ENCODE assay signal across 20 cellular contexts in the genomic region with DNA sequence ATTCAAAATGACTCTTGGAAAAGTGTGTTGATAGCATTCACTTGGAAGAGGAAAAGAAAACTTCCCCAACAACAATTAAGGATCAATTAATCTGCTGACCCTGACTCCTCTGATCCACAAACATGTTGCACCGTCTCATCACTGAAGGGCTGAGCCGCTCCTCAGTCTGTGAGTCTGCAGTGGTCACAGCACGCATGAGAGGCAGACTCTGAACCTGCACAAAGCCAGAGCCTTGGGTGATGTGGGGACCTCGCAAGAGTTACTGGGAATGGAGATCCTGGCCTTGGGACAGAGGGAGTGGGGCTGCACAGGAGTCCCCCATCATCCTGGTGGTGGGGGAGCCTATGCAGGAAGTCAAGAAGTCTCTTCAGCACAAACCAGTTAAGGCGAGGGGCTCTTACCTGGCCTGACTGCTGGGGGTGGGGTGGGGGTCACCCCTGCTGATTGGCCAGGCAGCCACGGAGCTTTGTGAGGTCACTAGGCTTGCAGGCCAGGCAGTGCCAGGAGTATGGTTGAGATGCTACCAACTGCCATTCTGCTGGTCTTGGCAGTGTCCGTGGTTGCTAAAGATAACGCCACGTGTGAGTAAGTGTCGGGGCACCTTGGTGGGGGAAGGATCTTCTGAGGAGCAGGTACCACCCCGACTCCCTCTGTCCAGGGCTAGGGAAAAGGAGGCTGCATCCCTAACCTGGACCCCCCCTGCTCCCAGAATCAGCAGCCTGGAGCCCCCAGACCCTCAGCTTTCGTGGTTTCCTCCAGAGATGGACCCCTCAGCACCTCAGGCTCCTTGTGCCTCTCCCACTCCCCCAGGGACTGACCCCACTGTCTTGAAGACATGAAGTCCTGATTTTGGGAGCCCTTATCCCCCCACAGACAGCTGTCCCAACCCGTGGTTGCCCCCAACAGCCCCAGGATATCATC. TPM values are rescaled to one million over a fixed set of nuclear protein-coding genes. Genes with fewer than 3 reads are reported as not detected.
DNase-seq lines count a peak whose midpoint lies in the region; ATAC-seq and TF ChIP-seq lines count a peak whose summit lies in the region.
"Had no signal": no experiment of that assay in that cellular context is flagged by ENCODE, and none has a peak within 500 bp of the region (broad histone marks: within the 10 kb centered on the region; RNA-seq: fewer than 3 reads in every experiment).

A gene (plus strand): TSS at position 477 of the 921 bp plus-strand sequence. CDS start 32 bp downstream, at position 509.

- no peak within 1 kb of the TSS for H3K4me3 ChIP-seq in colonic mucosa
- H3K4me3 ChIP-seq: HAP-1, tibial artery had no signal

- intact Hi-C loops in colonic mucosa (cut with DNase I) = no loop called here
- intact Hi-C loops in posterior vena cava (cut with DNase I) = no loop called here

- peak; percentile 1 for DNase-seq in activated CD4-positive, alpha-beta T cell treated with anti-CD3 and anti-CD28 coated beads for 48 hours
- no peak for DNase-seq in activated CD4-positive, alpha-beta T cell treated with anti-CD3 and anti-CD28 coated beads, Interleukin-2, amount 50 U/mL, for 4 hours
- DNase-seq in G401 (ENCODE audit: low spot score) (peak; percentile 51), colonic mucosa (peak; percentile 13), posterior vena cava (ENCODE audit: low spot score) (peak; percentile 50), GOT3 (lab: John Stamatoyannopoulos, UW) (no peak), T-helper 17 cell (no peak), NCI-H1048 (lab: John Stamatoyannopoulos, UW) (no peak)
- DNase-seq: activated CD4-positive, alpha-beta T cell treated with anti-CD3 and anti-CD28 coated beads for 4 hours; COR-L47; dermis blood vessel endothelial cell; KG1; NCI-H1694; nucleus accumbens had no signal

- no peak within 1 kb of the TSS for H3K4me3 Mint-ChIP-seq in T-helper 17 cell
- H3K4me3 Mint-ChIP-seq: stimulated activated memory B cell treated with anti-CD40 and anti-IgM and Interleukin-4, amounts not matched to agents 10 μg/mL and 1 μg/mL and 100 μg/mL, for 72 hours had no signal

- H3K9me3 ChIP-seq in colonic mucosa (no peaks in the 10 kb centered on the region), T-helper 17 cell (ENCODE audit: control insufficient read depth, low read length, poor library complexity, severe bottlenecking) (no peaks in the 10 kb centered on the region)
- H3K9me3 ChIP-seq: HAP-1, tibial artery had no signal

- no peaks in the 10 kb centered on the region for H3K36me3 Mint-ChIP-seq in T-helper 17 cell (ENCODE audit: low read depth)
- H3K36me3 Mint-ChIP-seq: stimulated activated memory B cell treated with anti-CD40 and anti-IgM and Interleukin-4, amounts not matched to agents 10 μg/mL and 1 μg/mL and 100 μg/mL, for 72 hours had no signal

- H3K36me3 ChIP-seq in colonic mucosa = no peaks in the 10 kb centered on the region
- H3K36me3 ChIP-seq: HAP-1, tibial artery had no signal

- no peak for TF ChIP-seq CTCF in colonic mucosa (IDR thresholded peaks at IDR 0.05)

- no peak within 1 kb of the TSS for H3K9ac ChIP-seq in colonic mucosa (ENCODE audit: low read depth in 2 of 2, low read length in 2 of 2)

- H3K4me1 ChIP-seq in colonic mucosa = no peaks in the 10 kb centered on the region
- H3K4me1 ChIP-seq: HAP-1 had no signal

- in situ Hi-C loops in G401 (cut with HindIII; ENCODE audit: low sequenced_read_pairs) = no loop called here

- H3K27me3 ChIP-seq in colonic mucosa = no peaks in the 10 kb centered on the region

- peaks cover 6% of the 10 kb centered on the region for H3K4me1 Mint-ChIP-seq in T-helper 17 cell

- H3K27ac Mint-ChIP-seq in T-helper 17 cell = no peak within 1 kb of the TSS
- H3K27ac Mint-ChIP-seq: stimulated activated memory B cell treated with anti-CD40 and anti-IgM and Interleukin-4, amounts not matched to agents 10 μg/mL and 1 μg/mL and 100 μg/mL, for 72 hours had no signal

- H3K27ac ChIP-seq in colonic mucosa = no peak within 1 kb of the TSS
- H3K27ac ChIP-seq: 22Rv1, tibial artery had no signal

- H3K27me3 Mint-ChIP-seq in T-helper 17 cell = peaks cover 11% of the 10 kb centered on the region

- ATAC-seq in T-helper 17 cell = no peak
- ATAC-seq: stimulated activated memory B cell treated with anti-CD40 and anti-IgM and Interleukin-4, amounts not matched to agents 10 μg/mL and 1 μg/mL and 100 μg/mL, for 72 hours had no signal

RNA-seq across cellular contexts. Expression of the gene that starts here (rescaled TPM):
- not detected in 2 replicates for total RNA-seq in G401 (2014; rRNA removed; shearing (Covaris generic))
- total RNA-seq in colonic mucosa = under 1 TPM; 0.77 to 0.80 TPM
- 1 to 10 TPM in 1 of 2 donors, under 1 TPM in 1; 0.65 to 2.6 TPM for total RNA-seq in posterior vena cava
- total RNA-seq in T-helper 17 cell = not detected
- total RNA-seq: Daoy, fibroblast of villous mesenchyme had no signal

Comparison
In these comparisons a context has a peak if more than half of its experiments do, and no peak if none do; other contexts are left out.
1. DNase-seq: peak in activated CD4-positive, alpha-beta T cell treated with anti-CD3 and anti-CD28 coated beads for 48 hours (single experiment) and posterior vena cava (single experiment); none in activated CD4-positive, alpha-beta T cell treated with anti-CD3 and anti-CD28 coated beads, Interleukin-2, amount 50 U/mL, for 4 hours (0 of 2), GOT3 (single experiment), T-helper 17 cell (0 of 3) and NCI-H1048 (single experiment).
2. Peak in DNase-seq in G401; RNA of the gene not detected or under 1 TPM.
3. Peak in DNase-seq in colonic mucosa; RNA of the gene not detected or under 1 TPM.